ENCODE assay signal across 8 cellular contexts in the genomic region with DNA sequence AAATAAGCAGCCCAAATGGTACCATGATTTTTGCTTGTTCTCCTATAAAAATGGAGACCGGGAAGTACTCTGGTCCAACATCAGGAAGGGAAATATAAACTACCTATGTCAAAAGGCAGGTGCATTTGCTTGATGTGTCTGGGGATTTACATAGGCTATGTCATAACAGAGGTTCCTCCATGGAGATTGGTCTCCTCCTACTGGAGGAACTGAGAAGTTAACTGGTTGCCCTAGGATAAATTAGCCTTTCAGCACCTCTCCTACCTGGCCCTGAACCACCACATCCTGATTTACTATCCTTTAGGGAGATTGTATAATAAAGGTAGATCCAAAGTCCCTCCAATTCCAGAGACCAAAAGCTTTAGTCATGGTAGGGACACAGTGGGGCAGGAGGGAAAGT.
A peak's percentile ranks its signal among the peaks of the same experiment; 100 is the strongest.
DNase-seq lines count a peak whose midpoint lies in the region; ATAC-seq and TF ChIP-seq lines count a peak whose summit lies in the region.

No MANE protein-coding gene starts in this region.

- in situ Hi-C loops in Caki2 (cut with HindIII; ENCODE audit: low pct_unique_long_range_greater_than_20kb, low sequenced_read_pairs) = no loop called here
- in situ Hi-C loops in brain microvascular endothelial cell (cut with HindIII; ENCODE audit: low pct_ligation_motif_present, low sequenced_read_pairs) = no loop called here

- peak; percentile 72 for TF ChIP-seq CTCF in brain microvascular endothelial cell (IDR thresholded peaks at IDR 0.05; ENCODE audit: low read depth, low read length, missing control alignments)

- H3K36me3 Mint-ChIP-seq in memory B cell = no peaks in the 10 kb centered on the region

- no peak overlapping the region for H3K4me3 Mint-ChIP-seq in memory B cell

- peaks cover 3% of the 10 kb centered on the region for H3K27me3 Mint-ChIP-seq in memory B cell

- no peak overlapping the region for H3K4me3 ChIP-seq in brain microvascular endothelial cell (ENCODE audit: low read depth, low read length)

- H3K27ac Mint-ChIP-seq in memory B cell = peak overlapping the region; percentile 13

- H3K27me3 ChIP-seq in brain microvascular endothelial cell (replicated peaks) = no peaks in the 10 kb centered on the region

- H3K4me1 Mint-ChIP-seq in memory B cell = peaks cover 2% of the 10 kb centered on the region

- H3K27ac ChIP-seq in brain microvascular endothelial cell = no peak overlapping the region

- peak; percentile 30 for DNase-seq in Caki2 (ENCODE audit: low read depth)
- DNase-seq in NCI-H446 treated with DMSO at 0.1 percent for 48 hours (lab: John Stamatoyannopoulos, UW) = peak; percentile 9
- DNase-seq in brain microvascular endothelial cell = peak; percentile 40
- peak; percentile 21 to 33 for DNase-seq in memory B cell (ENCODE audit: low spot score in 2 of 2)
- no peak for DNase-seq in NCI-H1930 (lab: John Stamatoyannopoulos, UW)
- no peak for DNase-seq in cortex of kidney (lab: John Stamatoyannopoulos, UW)

- no peaks in the 10 kb centered on the region for H3K9me3 Mint-ChIP-seq in memory B cell

- H3K36me3 ChIP-seq in brain microvascular endothelial cell (replicated peaks) = no peaks in the 10 kb centered on the region

- ATAC-seq in GM18867 (IDR thresholded peaks at IDR 0.05; ENCODE audit: unreplicated experiment) = peak; percentile 97
- ATAC-seq in HG03039 (IDR thresholded peaks at IDR 0.05; ENCODE audit: unreplicated experiment) = peak; percentile 94
- ATAC-seq in memory B cell (ENCODE audit: low read depth) = peak; percentile 97

Comparison
In these comparisons a context has a peak if more than half of its experiments do, and no peak if none do; other contexts are left out.
1. DNase-seq: peak in Caki2 (single experiment), NCI-H446 treated with DMSO at 0.1 percent for 48 hours (single experiment), brain microvascular endothelial cell (single experiment) and memory B cell (2 of 2); none in NCI-H1930 (0 of 2) and cortex of kidney (single experiment).
2. Peak in every context shown above with its lines, with median percentiles within 50 percentile points of each other: ATAC-seq.